Comparison of ENCODE assay signal across 8 cellular contexts in the genomic region with DNA sequence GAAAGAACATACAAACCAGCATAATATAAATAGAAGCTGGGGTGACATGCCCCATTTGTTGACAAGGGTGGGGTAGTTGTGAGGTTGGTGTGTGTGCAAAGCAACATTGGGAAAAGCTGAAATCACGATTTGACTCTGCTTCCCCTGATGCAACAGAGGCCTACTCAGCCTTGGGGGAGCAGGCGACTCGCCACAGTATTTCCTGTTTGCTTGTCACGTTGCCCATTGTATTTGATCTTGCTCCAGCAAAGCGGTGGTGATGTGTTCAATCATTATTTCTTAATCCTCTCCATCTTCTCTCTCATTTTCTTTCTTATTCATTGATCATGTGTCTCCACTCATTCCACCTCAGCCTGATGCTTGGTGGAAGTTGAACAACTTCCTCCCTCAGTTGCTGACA.
A peak's percentile ranks its signal among the peaks of the same experiment; 100 is the strongest.
DNase-seq lines count a peak whose midpoint lies in the region; ATAC-seq and TF ChIP-seq lines count a peak whose summit lies in the region.

No MANE protein-coding gene starts in this region.

- no peak overlapping the region for H3K4me3 ChIP-seq in dorsolateral prefrontal cortex

- intact Hi-C loops in CD14-positive monocyte (cut with micrococcal nuclease) (no loop called here), dorsolateral prefrontal cortex (cut with DNase I) (no loop called here)
- intact Hi-C loops in dendritic cell treated with granulocyte-macrophage colony-stimulating factor and Interleukin-4, amounts not matched to agents 40 ng/mL and 50 ng/mL, for 4 days (cut with micrococcal nuclease), result no loop called here

- DNase-seq in CD14-positive monocyte (ENCODE audit: low spot score) (peak; percentile 53), dorsolateral prefrontal cortex (no peak), HEK293T (ENCODE audit: extremely low spot score) (no peak)
- peak; percentile 46 for DNase-seq in stimulated activated CD4-positive, alpha-beta T cell treated with anti-CD3 and anti-CD28 coated beads, Interleukin-15, amount 100 ng/mL, for 24 hours

- peak overlapping the region in 1 of 2 donors; percentile 11 for H3K4me3 Mint-ChIP-seq in CD14-positive monocyte
- H3K4me3 Mint-ChIP-seq in T-helper 1 cell treated with Interleukin-12 subunit alpha and Interleukin-12 subunit beta and Interleukin-4 antibody, amounts not matched to agents 30 μg/mL and 1 μg/mL, for 36 hours, result peak overlapping the region; percentile 30
- H3K4me3 Mint-ChIP-seq in dendritic cell treated with granulocyte-macrophage colony-stimulating factor and Interleukin-4, amounts not matched to agents 40 ng/mL and 50 ng/mL, for 4 days, result no peak overlapping the region

- H3K9me3 Mint-ChIP-seq in CD14-positive monocyte, result peaks cover 0 to 2% (median 0%) of the 10 kb centered on the region in 7 donors
- H3K9me3 Mint-ChIP-seq in T-helper 1 cell treated with Interleukin-12 subunit alpha and Interleukin-12 subunit beta and Interleukin-4 antibody, amounts not matched to agents 30 μg/mL and 1 μg/mL, for 36 hours, result peaks cover 6% of the 10 kb centered on the region
- no peaks in the 10 kb centered on the region for H3K9me3 Mint-ChIP-seq in dendritic cell treated with granulocyte-macrophage colony-stimulating factor and Interleukin-4, amounts not matched to agents 40 ng/mL and 50 ng/mL, for 4 days

- H3K27ac ChIP-seq in dorsolateral prefrontal cortex, result no peak overlapping the region

- POLR2A ChIA-PET in HEK293T (lab: Yijun Ruan, JAX), result interaction anchor here (1.2 kb wide), 1 partner anchor 166 kb away, joined by 5 read pairs; a partner anchor contains a TSS

- ATAC-seq in HG02759 (IDR thresholded peaks at IDR 0.05; ENCODE audit: unreplicated experiment) (peak; percentile 73), GM18861 (IDR thresholded peaks at IDR 0.05; ENCODE audit: unreplicated experiment) (no peak)

- H3K4me1 Mint-ChIP-seq in CD14-positive monocyte, result peaks cover 21% of the 10 kb centered on the region
- H3K4me1 Mint-ChIP-seq in T-helper 1 cell treated with Interleukin-12 subunit alpha and Interleukin-12 subunit beta and Interleukin-4 antibody, amounts not matched to agents 30 μg/mL and 1 μg/mL, for 36 hours (ENCODE audit: low read depth), result peaks cover 52% of the 10 kb centered on the region
- H3K4me1 Mint-ChIP-seq in dendritic cell treated with granulocyte-macrophage colony-stimulating factor and Interleukin-4, amounts not matched to agents 40 ng/mL and 50 ng/mL, for 4 days (ENCODE audit: low read depth), result peaks cover 28% of the 10 kb centered on the region

- CTCF ChIA-PET in HEK293T (lab: Yijun Ruan, JAX), result no interaction called here

- no peaks in the 10 kb centered on the region for H3K36me3 Mint-ChIP-seq in CD14-positive monocyte
- peaks cover 8% of the 10 kb centered on the region for H3K36me3 Mint-ChIP-seq in T-helper 1 cell treated with Interleukin-12 subunit alpha and Interleukin-12 subunit beta and Interleukin-4 antibody, amounts not matched to agents 30 μg/mL and 1 μg/mL, for 36 hours (ENCODE audit: low read depth)
- no peaks in the 10 kb centered on the region for H3K36me3 Mint-ChIP-seq in dendritic cell treated with granulocyte-macrophage colony-stimulating factor and Interleukin-4, amounts not matched to agents 40 ng/mL and 50 ng/mL, for 4 days (ENCODE audit: low read depth)

- TF ChIP-seq CTCF in CD14-positive monocyte (IDR thresholded peaks at IDR 0.05) (no peak), dorsolateral prefrontal cortex (IDR thresholded peaks at IDR 0.05 in 54 of 56, conservative IDR thresholded peaks at IDR 0.05 in 2 of 56; ENCODE audit: low read depth in 1 of 56, partially characterized antibody in 56 of 56) (no peak)

- H3K27me3 ChIP-seq in dorsolateral prefrontal cortex, result no peaks in the 10 kb centered on the region

- no peaks in the 10 kb centered on the region for H3K27me3 Mint-ChIP-seq in CD14-positive monocyte (ENCODE audit: low read depth in 3 of 3)
- no peaks in the 10 kb centered on the region for H3K27me3 Mint-ChIP-seq in T-helper 1 cell treated with Interleukin-12 subunit alpha and Interleukin-12 subunit beta and Interleukin-4 antibody, amounts not matched to agents 30 μg/mL and 1 μg/mL, for 36 hours (ENCODE audit: low read depth)
- no peaks in the 10 kb centered on the region for H3K27me3 Mint-ChIP-seq in dendritic cell treated with granulocyte-macrophage colony-stimulating factor and Interleukin-4, amounts not matched to agents 40 ng/mL and 50 ng/mL, for 4 days

- H3K27ac Mint-ChIP-seq in CD14-positive monocyte, result peak overlapping the region in 5 of 7 donors; percentile 20 to 75 (median 35)
- H3K27ac Mint-ChIP-seq in T-helper 1 cell treated with Interleukin-12 subunit alpha and Interleukin-12 subunit beta and Interleukin-4 antibody, amounts not matched to agents 30 μg/mL and 1 μg/mL, for 36 hours, result peak overlapping the region; percentile 73
- peak overlapping the region; percentile 33 for H3K27ac Mint-ChIP-seq in dendritic cell treated with granulocyte-macrophage colony-stimulating factor and Interleukin-4, amounts not matched to agents 40 ng/mL and 50 ng/mL, for 4 days

TF ChIP-seq in HEK293T, 16 proteins besides CTCF, POLR2A, EP300 and RAD21:
- TF ChIP-seq L3MBTL2 (conservative IDR thresholded peaks at IDR 0.05) (no peak), HDGF (IDR thresholded peaks at IDR 0.05; ENCODE audit: borderline replicate concordance) (no peak), SUZ12 (IDR thresholded peaks at IDR 0.05) (no peak), NFRKB (IDR thresholded peaks at IDR 0.05) (no peak), TARDBP (IDR thresholded peaks at IDR 0.05) (no peak), ARNT (IDR thresholded peaks at IDR 0.05) (no peak), FOXK2 (IDR thresholded peaks at IDR 0.05) (no peak), FOXM1 (IDR thresholded peaks at IDR 0.05; ENCODE audit: borderline replicate concordance) (no peak), ELF4 (IDR thresholded peaks at IDR 0.05) (no peak), FOXA1 (IDR thresholded peaks at IDR 0.05) (no peak), LEF1 (IDR thresholded peaks at IDR 0.05; ENCODE audit: borderline replicate concordance) (no peak), CTBP1 (IDR thresholded peaks at IDR 0.05; ENCODE audit: borderline replicate concordance) (no peak), BHLHE40 (IDR thresholded peaks at IDR 0.05; ENCODE audit: borderline replicate concordance) (no peak), ZNF384 (IDR thresholded peaks at IDR 0.05) (no peak), SP1 (IDR thresholded peaks at IDR 0.05) (no peak)
- TF ChIP-seq, protein P1, sequence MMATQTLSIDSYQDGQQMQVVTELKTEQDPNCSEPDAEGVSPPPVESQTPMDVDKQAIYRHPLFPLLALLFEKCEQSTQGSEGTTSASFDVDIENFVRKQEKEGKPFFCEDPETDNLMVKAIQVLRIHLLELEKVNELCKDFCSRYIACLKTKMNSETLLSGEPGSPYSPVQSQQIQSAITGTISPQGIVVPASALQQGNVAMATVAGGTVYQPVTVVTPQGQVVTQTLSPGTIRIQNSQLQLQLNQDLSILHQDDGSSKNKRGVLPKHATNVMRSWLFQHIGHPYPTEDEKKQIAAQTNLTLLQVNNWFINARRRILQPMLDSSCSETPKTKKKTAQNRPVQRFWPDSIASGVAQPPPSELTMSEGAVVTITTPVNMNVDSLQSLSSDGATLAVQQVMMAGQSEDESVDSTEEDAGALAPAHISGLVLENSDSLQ (IDR thresholded peaks at IDR 0.05), result no peak
TF ChIP-seq in HEK293T: peak in this region for 0.

Comparison
In these comparisons a context has a peak if more than half of its experiments do, and no peak if none do; other contexts are left out.
1. DNase-seq: peak in CD14-positive monocyte (single experiment) and stimulated activated CD4-positive, alpha-beta T cell treated with anti-CD3 and anti-CD28 coated beads, Interleukin-15, amount 100 ng/mL, for 24 hours (single experiment); none in dorsolateral prefrontal cortex (0 of 10) and HEK293T (single experiment).
2. Peak in every context shown above with its lines, with median percentiles within 50 percentile points of each other: H3K27ac Mint-ChIP-seq.